Comparison of ENCODE assay signal across 12 cellular contexts in genomic region chr3:172323894-172324590, GRCh38.
DNase-seq lines count a peak whose midpoint lies in the region; ATAC-seq and TF ChIP-seq lines count a peak whose summit lies in the region.
"Had no signal": no experiment of that assay in that cellular context is flagged by ENCODE, and none has a peak within 500 bp of the region (broad histone marks: within the 10 kb centered on the region; RNA-seq: fewer than 3 reads in every experiment).

No MANE protein-coding gene starts in this region.

- H3F3A ChIP-seq in neural progenitor cell (ENCODE audit: low read depth): no peaks in the 10 kb centered on the region

- H3K9me3 ChIP-seq in esophagus (ENCODE audit: control insufficient read depth in 2 of 2, insufficient read depth in 1 of 2, low read depth in 1 of 2, low read length in 1 of 2): no peaks in the 10 kb centered on the region
- no peaks in the 10 kb centered on the region for H3K9me3 ChIP-seq in neural progenitor cell (ENCODE audit: low read depth)
- H3K9me3 ChIP-seq in CD8-positive, alpha-beta T cell (ENCODE audit: low read length): no peaks in the 10 kb centered on the region

- H3K9ac ChIP-seq in neural progenitor cell: no peak overlapping the region

- no peak overlapping the region for H3K4me2 ChIP-seq in neural progenitor cell

- POLR2A ChIA-PET in CD8-positive, alpha-beta T cell (lab: Charles Lee): no interaction called here

- no peaks in the 10 kb centered on the region for H3K9me3 Mint-ChIP-seq in neural progenitor cell
- no peaks in the 10 kb centered on the region for H3K9me3 Mint-ChIP-seq in CD8-positive, alpha-beta T cell

- intact Hi-C loops in CD8-positive, alpha-beta T cell (cut with DNase I, micrococcal nuclease): no loop called here

- no peak overlapping the region for H2AFZ ChIP-seq in neural progenitor cell (replicated peaks)

- H3K27me3 Mint-ChIP-seq in neural progenitor cell (ENCODE audit: insufficient read depth, low read depth): no peaks in the 10 kb centered on the region
- no peaks in the 10 kb centered on the region for H3K27me3 Mint-ChIP-seq in CD8-positive, alpha-beta T cell (ENCODE audit: low read depth)

- no peak overlapping the region for H3K4me3 ChIP-seq in esophagus (ENCODE audit: low read depth in 1 of 2, low read length in 2 of 2)
- no peak overlapping the region for H3K4me3 ChIP-seq in neural progenitor cell
- H3K4me3 ChIP-seq in CD8-positive, alpha-beta T cell (ENCODE audit: low read depth, low read length): no peak overlapping the region
- H3K4me3 ChIP-seq: skin epidermis had no signal

- TF ChIP-seq CTCF in neural progenitor cell (IDR thresholded peaks at IDR 0.05): no peak
- no peak for TF ChIP-seq CTCF in CD8-positive, alpha-beta T cell (IDR thresholded peaks at IDR 0.05)

- H3K27ac ChIP-seq in esophagus (ENCODE audit: low read depth in 2 of 2, low read length in 1 of 2) (peak overlapping the region; percentile 35 to 54), neural progenitor cell (no peak overlapping the region)
- H3K27ac ChIP-seq in CD8-positive, alpha-beta T cell (ENCODE audit: low read depth, low read length): no peak overlapping the region

- 54 to 59% methylated on average over 10 of the region's 10 CpGs for WGBS in esophagus, 2 donors

- ATAC-seq in GM21619 (IDR thresholded peaks at IDR 0.05; ENCODE audit: unreplicated experiment) (no peak), GM19455 (IDR thresholded peaks at IDR 0.05; ENCODE audit: unreplicated experiment) (no peak)
- no peak for ATAC-seq in CD8-positive, alpha-beta T cell

- H3K4me1 ChIP-seq in esophagus (ENCODE audit: control insufficient read depth in 2 of 2, insufficient read depth in 2 of 2, low read length in 1 of 2): peaks cover 2 to 4% of the 10 kb centered on the region in 2 donors
- H3K4me1 ChIP-seq in neural progenitor cell: no peaks in the 10 kb centered on the region
- no peaks in the 10 kb centered on the region for H3K4me1 ChIP-seq in CD8-positive, alpha-beta T cell (ENCODE audit: insufficient read depth, low read length)

- H3K79me2 ChIP-seq in neural progenitor cell (ENCODE audit: low read depth): no peaks in the 10 kb centered on the region

- no peaks in the 10 kb centered on the region for H4K20me1 ChIP-seq in neural progenitor cell (ENCODE audit: low read depth)

- CTCF ChIA-PET in CD8-positive, alpha-beta T cell (lab: Charles Lee): interaction anchor here (1.0 to 2.1 kb wide), 2 partner anchors 8 to 18 kb away, joined by 4 to 6 read pairs; no protein-coding TSS in a partner anchor

- H3K36me3 ChIP-seq in esophagus (ENCODE audit: control insufficient read depth in 2 of 2, insufficient read depth in 2 of 2, low read length in 1 of 2) (peaks cover 4% of the 10 kb centered on the region in 2 donors), neural progenitor cell (no peaks in the 10 kb centered on the region)
- no peaks in the 10 kb centered on the region for H3K36me3 ChIP-seq in CD8-positive, alpha-beta T cell (ENCODE audit: insufficient read depth, low read length)

- H3K27ac Mint-ChIP-seq in neural progenitor cell: peak overlapping the region; percentile 26
- H3K27ac Mint-ChIP-seq in CD8-positive, alpha-beta T cell: no peak overlapping the region

- no peak overlapping the region for H3K4me3 Mint-ChIP-seq in neural progenitor cell
- H3K4me3 Mint-ChIP-seq in CD8-positive, alpha-beta T cell: no peak overlapping the region

- H3K4me1 Mint-ChIP-seq in neural progenitor cell: peaks cover 3% of the 10 kb centered on the region
- H3K4me1 Mint-ChIP-seq in CD8-positive, alpha-beta T cell (ENCODE audit: low read depth): no peaks in the 10 kb centered on the region

- in situ Hi-C loops in Caki2 (cut with HindIII; ENCODE audit: low pct_unique_long_range_greater_than_20kb, low sequenced_read_pairs): no loop called here

- DNase-seq in Caki2 (ENCODE audit: low read depth): peak; percentile 30
- peak; percentile 56 for DNase-seq in LHCN-M2 (ENCODE audit: low read depth)
- no peak for DNase-seq in neural progenitor cell (ENCODE audit: low spot score)
- DNase-seq in MV-4-11 (lab: John Stamatoyannopoulos, UW): no peak
- DNase-seq in CD8-positive, alpha-beta T cell: no peak
- DNase-seq: activated gamma-delta T cell treated with Interleukin-2 at 50 U/mL for 16 hours, DMS 273 treated with DMSO at 0.1 percent for 48 hours, NCI-H1417 treated with DMSO at 0.1 percent for 48 hours had no signal

- H3K27me3 ChIP-seq in esophagus (ENCODE audit: control insufficient read depth in 1 of 2, insufficient read depth in 2 of 2, low read length in 2 of 2) (no peaks in the 10 kb centered on the region), neural progenitor cell (no peaks in the 10 kb centered on the region)
- no peaks in the 10 kb centered on the region for H3K27me3 ChIP-seq in CD8-positive, alpha-beta T cell (ENCODE audit: insufficient read depth, low read length)

- peaks cover 46% of the 10 kb centered on the region for H3K36me3 Mint-ChIP-seq in neural progenitor cell
- H3K36me3 Mint-ChIP-seq in CD8-positive, alpha-beta T cell: peaks cover 33% of the 10 kb centered on the region

Comparison
In these comparisons a context has a peak if more than half of its experiments do, and no peak if none do; other contexts are left out.
1. DNase-seq: peak in Caki2 (single experiment) and LHCN-M2 (single experiment); none in neural progenitor cell (single experiment), MV-4-11 (single experiment) and CD8-positive, alpha-beta T cell (0 of 7).
2. H3K27ac ChIP-seq: peak in esophagus (2 of 2); none in neural progenitor cell (single experiment) and CD8-positive, alpha-beta T cell (single experiment).